Comparison of ENCODE assay signal across 22 cellular contexts in genomic region chr14:31954991-31955390, GRCh38.
DNase-seq lines count a peak whose midpoint lies in the region; ATAC-seq and TF ChIP-seq lines count a peak whose summit lies in the region.
"Had no signal": no experiment of that assay in that cellular context is flagged by ENCODE, and none has a peak within 500 bp of the region (broad histone marks: within the 10 kb centered on the region; RNA-seq: fewer than 3 reads in every experiment).

No MANE protein-coding gene starts in this region.

- no peak for TF ChIP-seq CTCF in SK-N-SH (IDR thresholded peaks at IDR 0.05)
- TF ChIP-seq CTCF in PC-3 (conservative IDR thresholded peaks at IDR 0.05; ENCODE audit: low read depth, low read length), result no peak
- TF ChIP-seq CTCF in fibroblast of mammary gland (conservative IDR thresholded peaks at IDR 0.05; ENCODE audit: control insufficient read depth, insufficient read depth, low read depth, low read length), result no peak
- no peak for TF ChIP-seq CTCF in smooth muscle cell (IDR thresholded peaks at IDR 0.05; ENCODE audit: borderline replicate concordance, insufficient read depth, poor library complexity, severe bottlenecking)
- TF ChIP-seq CTCF in lower leg skin (IDR thresholded peaks at IDR 0.05), result no peak

- no peak overlapping the region for H3K27ac Mint-ChIP-seq in activated T-helper 1 cell treated with anti-CD3 and anti-CD28 coated beads, Interleukin-12 subunit alpha, Interleukin-12 subunit beta, Interleukin-2, Interleukin-4 antibody, amounts not matched to agents 30 ng/mL and 10 ng/mL and 1 ng/mL, durations not matched to agents 14 hours and 24 hours and 36 hours
- H3K27ac Mint-ChIP-seq: B cell; CD4-positive, CD25-positive, alpha-beta regulatory T cell; GM23338 had no signal

- no peaks in the 10 kb centered on the region for H3K36me3 Mint-ChIP-seq in activated T-helper 1 cell treated with anti-CD3 and anti-CD28 coated beads, Interleukin-12 subunit alpha, Interleukin-12 subunit beta, Interleukin-2, Interleukin-4 antibody, amounts not matched to agents 30 ng/mL and 10 ng/mL and 1 ng/mL, durations not matched to agents 14 hours and 24 hours and 36 hours (ENCODE audit: low read depth)

- no peak for TF ChIP-seq EP300 in SK-N-SH (IDR thresholded peaks at IDR 0.05; ENCODE audit: borderline replicate concordance in 1 of 2, low read depth in 1 of 2, low read length in 1 of 2)

- H3K36me3 ChIP-seq in SK-N-SH (replicated peaks in 1 of 2; ENCODE audit: control insufficient read depth in 1 of 2, insufficient read depth in 2 of 2, low read length in 1 of 2) (no peaks in the 10 kb centered on the region), PC-3 (ENCODE audit: low read depth, low read length) (no peaks in the 10 kb centered on the region), smooth muscle cell (ENCODE audit: low read depth) (no peaks in the 10 kb centered on the region)

- H3K9ac ChIP-seq in SK-N-SH (no peak overlapping the region), PC-3 (ENCODE audit: low read length) (no peak overlapping the region), smooth muscle cell (ENCODE audit: low read depth) (no peak overlapping the region)

- H4K20me1 ChIP-seq in SK-N-SH (ENCODE audit: insufficient read depth) (no peaks in the 10 kb centered on the region), PC-3 (ENCODE audit: low read length) (no peaks in the 10 kb centered on the region), smooth muscle cell (ENCODE audit: low read depth) (no peaks in the 10 kb centered on the region)

- H3K9me2 ChIP-seq in SK-N-SH, result no peaks in the 10 kb centered on the region
- H3K9me2 ChIP-seq in PC-3 (replicated peaks; ENCODE audit: low read length), result no peaks in the 10 kb centered on the region; the same call in 1 of the 2 replicates

- H3K4me3 ChIP-seq in SK-N-SH (ENCODE audit: low read depth in 2 of 2, low read length in 1 of 2) (no peak overlapping the region), PC-3 (ENCODE audit: low read length) (no peak overlapping the region), fibroblast of mammary gland (ENCODE audit: control insufficient read depth, low read depth, low read length) (no peak overlapping the region), smooth muscle cell (no peak overlapping the region), lower leg skin (ENCODE audit: low read depth, poor library complexity, severe bottlenecking) (no peak overlapping the region)
- H3K4me3 ChIP-seq: GM23338, PC-9 had no signal

- POLR2A ChIA-PET in SK-N-SH (lab: Yijun Ruan, JAX), result no interaction called here
- POLR2A ChIA-PET in PC-3 (lab: Charles Lee; ENCODE audit: unreplicated experiment), result no interaction called here

- H3K27ac ChIP-seq in SK-N-SH (ENCODE audit: low read depth in 2 of 2, low read length in 1 of 2) (no peak overlapping the region), PC-3 (ENCODE audit: low read length) (no peak overlapping the region), smooth muscle cell (ENCODE audit: low read depth) (peak overlapping the region; percentile 58)
- H3K27ac ChIP-seq: 22Rv1, PC-9 had no signal

- TF ChIP-seq RAD21 in SK-N-SH (IDR thresholded peaks at IDR 0.05; ENCODE audit: low read length), result no peak

- H3K9me3 Mint-ChIP-seq in activated T-helper 1 cell treated with anti-CD3 and anti-CD28 coated beads, Interleukin-12 subunit alpha, Interleukin-12 subunit beta, Interleukin-2, Interleukin-4 antibody, amounts not matched to agents 30 ng/mL and 10 ng/mL and 1 ng/mL, durations not matched to agents 14 hours and 24 hours and 36 hours, result no peaks in the 10 kb centered on the region
- H3K9me3 Mint-ChIP-seq: CD4-positive, CD25-positive, alpha-beta regulatory T cell had no signal

- H3K27me3 ChIP-seq in SK-N-SH (ENCODE audit: insufficient read depth), result no peaks in the 10 kb centered on the region
- H3K27me3 ChIP-seq in PC-3 (ENCODE audit: low read length), result no peaks in the 10 kb centered on the region
- no peaks in the 10 kb centered on the region for H3K27me3 ChIP-seq in smooth muscle cell (ENCODE audit: low read depth)

- H3K4me2 ChIP-seq in SK-N-SH, result no peak overlapping the region
- no peak overlapping the region for H3K4me2 ChIP-seq in PC-3 (ENCODE audit: low read length)
- no peak overlapping the region for H3K4me2 ChIP-seq in smooth muscle cell
- H3K4me2 ChIP-seq: GM23338, PC-9 had no signal

- no peaks in the 10 kb centered on the region for H3K9me3 ChIP-seq in SK-N-SH
- no peaks in the 10 kb centered on the region for H3K9me3 ChIP-seq in PC-3 (ENCODE audit: low read length)
- no peaks in the 10 kb centered on the region for H3K9me3 ChIP-seq in smooth muscle cell (replicated peaks; ENCODE audit: low read depth)

- intact Hi-C loops in PC-3 (cut with micrococcal nuclease), result no loop called here
- intact Hi-C loops in lower leg skin (cut with DNase I; ENCODE audit: low total_unique reads), result no loop called here
- intact Hi-C loops in activated T-helper 1 cell treated with anti-CD3 and anti-CD28 coated beads, Interleukin-12 subunit alpha, Interleukin-12 subunit beta, Interleukin-2, Interleukin-4 antibody, amounts not matched to agents 30 ng/mL and 10 ng/mL and 1 ng/mL, durations not matched to agents 14 hours and 24 hours and 36 hours (cut with micrococcal nuclease), result no loop called here

- ATAC-seq in SK-N-SH treated with all-trans-retinoic acid at 6 μM for 48 hours (no peak), PC-3 (no peak), GM21576 (IDR thresholded peaks at IDR 0.05; ENCODE audit: unreplicated experiment) (no peak)
- ATAC-seq: GM23338 had no signal

- DNase-seq in SK-N-SH, result no peak
- DNase-seq in PC-3, result peak; percentile 11
- DNase-seq in fibroblast of mammary gland (ENCODE audit: low read depth), result peak; percentile 39
- no peak for DNase-seq in smooth muscle cell (lab: John Stamatoyannopoulos, UW; ENCODE audit: unreplicated experiment)
- no peak for DNase-seq in lower leg skin (ENCODE audit: low spot score in 2 of 2)
- DNase-seq in activated T-helper 1 cell treated with anti-CD3 and anti-CD28 coated beads, Interleukin-12 subunit alpha, Interleukin-12 subunit beta, Interleukin-2, Interleukin-4 antibody, amounts not matched to agents 30 ng/mL and 10 ng/mL and 1 ng/mL, durations not matched to agents 14 hours and 24 hours and 36 hours (ENCODE audit: low spot score), result no peak
- DNase-seq: CD4-positive, CD25-positive, alpha-beta regulatory T cell; COR-L47; DMS 273 treated with DMSO at 0.1 percent for 48 hours; DND-41; HCEC 1CT; KG1; MV-4-11; NCI-H187; NCI-H345; NCI-H524 treated with DMSO at 0.1 percent for 48 hours; PC-9 had no signal

- H3K4me3 Mint-ChIP-seq in activated T-helper 1 cell treated with anti-CD3 and anti-CD28 coated beads, Interleukin-12 subunit alpha, Interleukin-12 subunit beta, Interleukin-2, Interleukin-4 antibody, amounts not matched to agents 30 ng/mL and 10 ng/mL and 1 ng/mL, durations not matched to agents 14 hours and 24 hours and 36 hours, result no peak overlapping the region
- H3K4me3 Mint-ChIP-seq: B cell; CD4-positive, CD25-positive, alpha-beta regulatory T cell; GM23338 had no signal

- H3F3A ChIP-seq in SK-N-SH (replicated peaks; ENCODE audit: insufficient read depth) (no peaks in the 10 kb centered on the region), PC-3 (ENCODE audit: low read length, unreplicated experiment) (no peaks in the 10 kb centered on the region), smooth muscle cell (ENCODE audit: low read depth) (peaks cover 19% of the 10 kb centered on the region)

- TF ChIP-seq POLR2A in lower leg skin (IDR thresholded peaks at IDR 0.05), result no peak

- CTCF ChIA-PET in SK-N-SH (lab: Yijun Ruan, JAX), result interaction anchor here (1.1 to 1.4 kb wide), 3 partner anchors 9 to 14 kb away, joined by 3 to 4 read pairs (median 3); no protein-coding TSS in a partner anchor
- CTCF ChIA-PET in PC-3 (lab: Charles Lee), result no interaction called here

- peaks cover 11% of the 10 kb centered on the region for H3K4me1 Mint-ChIP-seq in activated T-helper 1 cell treated with anti-CD3 and anti-CD28 coated beads, Interleukin-12 subunit alpha, Interleukin-12 subunit beta, Interleukin-2, Interleukin-4 antibody, amounts not matched to agents 30 ng/mL and 10 ng/mL and 1 ng/mL, durations not matched to agents 14 hours and 24 hours and 36 hours (ENCODE audit: low read depth)

- H3K4me1 ChIP-seq in SK-N-SH (ENCODE audit: control insufficient read depth in 1 of 2, insufficient read depth in 2 of 2, low read depth in 1 of 2, low read length in 1 of 2) (peaks cover 3 to 11% of the 10 kb centered on the region in 2 experiments; a peak in 1 of 4 replicates), PC-3 (ENCODE audit: insufficient read depth, low read length) (peaks cover 14% of the 10 kb centered on the region), smooth muscle cell (ENCODE audit: low read depth) (peaks cover 16% of the 10 kb centered on the region)

- H3K27me3 Mint-ChIP-seq in activated T-helper 1 cell treated with anti-CD3 and anti-CD28 coated beads, Interleukin-12 subunit alpha, Interleukin-12 subunit beta, Interleukin-2, Interleukin-4 antibody, amounts not matched to agents 30 ng/mL and 10 ng/mL and 1 ng/mL, durations not matched to agents 14 hours and 24 hours and 36 hours (ENCODE audit: insufficient read depth), result peaks cover 2% of the 10 kb centered on the region

- no TSS peak for BruUV-seq in PC-3 (replicated peaks; lab: Mats Ljungman, UMichigan)

- no peak overlapping the region for H2AFZ ChIP-seq in SK-N-SH (ENCODE audit: low read depth)
- H2AFZ ChIP-seq in PC-3 (ENCODE audit: low read length), result no peak overlapping the region
- no peak overlapping the region for H2AFZ ChIP-seq in smooth muscle cell (ENCODE audit: low read depth)
- H2AFZ ChIP-seq: GM23338, PC-9 had no signal

- H3K79me2 ChIP-seq in SK-N-SH (ENCODE audit: insufficient read depth) (no peaks in the 10 kb centered on the region), PC-3 (ENCODE audit: low read length) (no peaks in the 10 kb centered on the region), smooth muscle cell (ENCODE audit: low read depth) (no peaks in the 10 kb centered on the region)

TF ChIP-seq in SK-N-SH, 30 proteins besides CTCF, POLR2A, EP300 and RAD21 (continues in another document):
- no peak for TF ChIP-seq USF1 (IDR thresholded peaks at IDR 0.05; ENCODE audit: borderline replicate concordance, low read depth)

TF ChIP-seq in SK-N-SH treated with all-trans-retinoic acid at 6 μM for 48 hours, 23 proteins besides CTCF, POLR2A, EP300 and RAD21 (continues in another document):
- TF ChIP-seq SNAI2 (CRISPR knock-in tag; IDR thresholded peaks at IDR 0.05) (no peak), CSDC2 (CRISPR knock-in tag; IDR thresholded peaks at IDR 0.05) (no peak), ZNF565 (CRISPR knock-in tag; conservative IDR thresholded peaks at IDR 0.05; ENCODE audit: low read depth) (no peak), ZNF70 (CRISPR knock-in tag; IDR thresholded peaks at IDR 0.05) (no peak), ESRRG (CRISPR knock-in tag; IDR thresholded peaks at IDR 0.05) (no peak), ARNTL (CRISPR knock-in tag; IDR thresholded peaks at IDR 0.05; ENCODE audit: borderline replicate concordance, low read depth) (no peak), PPARA (CRISPR knock-in tag; IDR thresholded peaks at IDR 0.05; ENCODE audit: borderline replicate concordance) (no peak), TOX (CRISPR knock-in tag; IDR thresholded peaks at IDR 0.05; ENCODE audit: borderline replicate concordance) (no peak), ZC3H10 (CRISPR knock-in tag; IDR thresholded peaks at IDR 0.05) (no peak), ISL1 (CRISPR knock-in tag; IDR thresholded peaks at IDR 0.05) (no peak)

Comparison
In these comparisons a context has a peak if more than half of its experiments do, and no peak if none do; other contexts are left out.
1. DNase-seq: peak in PC-3 (single experiment) and fibroblast of mammary gland (single experiment); none in SK-N-SH (single experiment), smooth muscle cell (single experiment), lower leg skin (0 of 2) and activated T-helper 1 cell treated with anti-CD3 and anti-CD28 coated beads, Interleukin-12 subunit alpha, Interleukin-12 subunit beta, Interleukin-2, Interleukin-4 antibody, amounts not matched to agents 30 ng/mL and 10 ng/mL and 1 ng/mL, durations not matched to agents 14 hours and 24 hours and 36 hours (single experiment).